Comparison of ENCODE assay signal across 28 cellular contexts in the genomic region with DNA sequence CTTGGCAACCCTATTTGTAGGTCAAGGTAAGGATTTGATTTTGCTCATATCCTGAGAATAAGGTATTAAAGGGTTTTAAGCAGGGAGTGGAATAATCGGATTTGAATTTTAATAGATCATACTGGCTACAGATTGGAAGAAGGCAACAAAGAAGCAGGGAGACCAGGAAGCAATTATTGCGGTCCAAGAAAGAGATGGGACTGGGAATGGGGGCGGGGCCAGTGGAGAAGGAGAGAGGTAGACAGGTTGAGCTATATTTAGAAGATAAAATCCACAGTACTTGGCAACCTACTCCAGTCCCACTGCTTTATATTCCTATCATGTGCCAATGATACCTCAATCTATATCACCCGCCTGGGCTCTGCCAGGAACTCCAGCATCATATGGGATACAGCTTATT.
"Had no signal": no experiment of that assay in that cellular context is flagged by ENCODE, and none has a peak within 500 bp of the region (broad histone marks: within the 10 kb centered on the region; RNA-seq: fewer than 3 reads in every experiment).

No MANE protein-coding gene starts in this region.

- H3K27ac Mint-ChIP-seq: nephron; neural progenitor cell; progenitor cell of endocrine pancreas; stimulated activated naive B cell treated with anti-CD40 and anti-IgM and Interleukin-4, amounts not matched to agents 10 μg/mL and 1 μg/mL and 100 μg/mL, for 72 hours; stimulated activated naive CD8-positive, alpha-beta T cell treated with anti-CD3 and anti-CD28 coated beads, Interleukin-15, Interleukin-2, amounts not matched to agents 100 ng/mL and 50 ng/mL, for 24 hours had no signal

- DNase-seq: occipital lobe; ovary; posterior cingulate gyrus; psoas muscle; right cardiac atrium; right lobe of liver; sigmoid colon; small intestine; stimulated activated CD4-positive, alpha-beta T cell treated with anti-CD3 and anti-CD28 coated beads, Interleukin-15, amount 100 ng/mL, for 24 hours; stimulated activated CD4-positive, alpha-beta T cell treated with anti-CD3 and anti-CD28 coated beads, Interleukin-2, amount 100 ng/mL, for 24 hours; stimulated activated CD4-positive, alpha-beta T cell treated with anti-CD3 and anti-CD28 coated beads, Interleukin-2, amount 100 ng/mL, for 48 hours; stimulated activated CD4-positive, alpha-beta T cell treated with anti-CD3 and anti-CD28 coated beads, Interleukin-4, amount 100 ng/mL, for 24 hours; stimulated activated naive B cell treated with anti-CD40 and anti-IgM and Interleukin-4, amounts not matched to agents 10 μg/mL and 1 μg/mL and 100 μg/mL, for 72 hours; stimulated activated naive CD4-positive, alpha-beta T cell treated with Interleukin-2 at 50 U/mL for 16 hours; stomach; thyroid gland; trophoblast cell; upper lobe of left lung had no signal

- H3K4me1 ChIP-seq: parathyroid adenoma, psoas muscle, thyroid gland had no signal

- H3K36me3 ChIP-seq: neural progenitor cell, ovary, right lobe of liver, sigmoid colon, stomach, thoracic aorta, thyroid gland, tibial nerve, upper lobe of left lung, vagina had no signal

- H3K4me3 ChIP-seq: neural progenitor cell, ovary, psoas muscle, right lobe of liver, sigmoid colon, stomach, thoracic aorta, thyroid gland, tibial nerve, upper lobe of left lung, vagina had no signal

- H3K27me3 ChIP-seq: neural progenitor cell, ovary, right lobe of liver, sigmoid colon, stomach, thyroid gland, tibial nerve, upper lobe of left lung, vagina had no signal

- H3K4me3 Mint-ChIP-seq: nephron; neural progenitor cell; stimulated activated effector memory CD8-positive, alpha-beta T cell treated with anti-CD3 and anti-CD28 coated beads, Interleukin-12 subunit alpha, Interleukin-12 subunit beta, amount 100 ng/mL, for 72 hours; stimulated activated naive B cell treated with anti-CD40 and anti-IgM and Interleukin-4, amounts not matched to agents 10 μg/mL and 1 μg/mL and 100 μg/mL, for 72 hours; stimulated activated naive CD8-positive, alpha-beta T cell treated with anti-CD3 and anti-CD28 coated beads, Interleukin-15, Interleukin-2, amounts not matched to agents 100 ng/mL and 50 ng/mL, for 24 hours had no signal

- FAIRE-seq: small intestine, urothelium cell line had no signal

- H3K27ac ChIP-seq: neural progenitor cell, ovary, parathyroid adenoma, psoas muscle, right lobe of liver, sigmoid colon, stomach, thoracic aorta, thyroid gland, tibial nerve, upper lobe of left lung, vagina had no signal

- H3K27me3 Mint-ChIP-seq: progenitor cell of endocrine pancreas; stimulated activated naive B cell treated with anti-CD40 and anti-IgM and Interleukin-4, amounts not matched to agents 10 μg/mL and 1 μg/mL and 100 μg/mL, for 72 hours; stimulated activated naive CD8-positive, alpha-beta T cell treated with anti-CD3 and anti-CD28 coated beads, Interleukin-15, Interleukin-2, amounts not matched to agents 100 ng/mL and 50 ng/mL, for 24 hours had no signal

- H3K9me3 Mint-ChIP-seq: nephron; stimulated activated effector memory CD8-positive, alpha-beta T cell treated with anti-CD3 and anti-CD28 coated beads, Interleukin-12 subunit alpha, Interleukin-12 subunit beta, amount 100 ng/mL, for 72 hours; stimulated activated naive B cell treated with anti-CD40 and anti-IgM and Interleukin-4, amounts not matched to agents 10 μg/mL and 1 μg/mL and 100 μg/mL, for 72 hours; stimulated activated naive CD8-positive, alpha-beta T cell treated with anti-CD3 and anti-CD28 coated beads, Interleukin-15, Interleukin-2, amounts not matched to agents 100 ng/mL and 50 ng/mL, for 24 hours had no signal

- H3K9me3 ChIP-seq: ovary, psoas muscle, right lobe of liver, sigmoid colon, stomach, thoracic aorta, thyroid gland, tibial nerve, upper lobe of left lung, vagina had no signal

- ATAC-seq: psoas muscle; right cardiac atrium; right lobe of liver; stimulated activated effector memory CD8-positive, alpha-beta T cell treated with anti-CD3 and anti-CD28 coated beads, Interleukin-12 subunit alpha, Interleukin-12 subunit beta, amount 100 ng/mL, for 72 hours; stimulated activated naive B cell treated with anti-CD40 and anti-IgM and Interleukin-4, amounts not matched to agents 10 μg/mL and 1 μg/mL and 100 μg/mL, for 72 hours had no signal

- H3K36me3 Mint-ChIP-seq: neural progenitor cell; stimulated activated effector memory CD8-positive, alpha-beta T cell treated with anti-CD3 and anti-CD28 coated beads, Interleukin-12 subunit alpha, Interleukin-12 subunit beta, amount 100 ng/mL, for 72 hours had no signal
